In the genomic region with DNA sequence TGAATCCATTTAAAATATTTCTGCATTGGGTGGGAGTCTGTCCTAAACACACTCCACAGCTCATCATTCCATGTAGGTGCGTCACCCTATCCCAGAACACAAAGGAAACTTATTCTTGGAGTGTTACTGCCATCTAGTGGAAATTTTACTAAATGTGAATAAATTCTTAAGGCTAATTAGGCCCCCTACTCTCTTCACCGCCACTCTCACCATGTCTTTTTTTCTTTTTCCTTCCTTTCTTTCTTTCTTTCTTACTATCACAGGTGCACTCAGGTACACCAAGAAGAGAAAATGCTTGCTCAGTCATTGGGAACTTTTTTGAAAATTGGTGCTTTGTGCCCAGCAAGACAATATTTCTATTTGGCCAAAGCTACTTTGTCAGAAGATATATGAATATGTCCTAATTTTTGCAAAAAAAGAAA, we compare ENCODE assay signal across 8 cellular contexts. TPM values are rescaled to one million over a fixed set of nuclear protein-coding genes. Genes with fewer than 3 reads are reported as not detected.
A peak's percentile ranks its signal among the peaks of the same experiment; 100 is the strongest.
DNase-seq lines count a peak whose midpoint lies in the region; ATAC-seq and TF ChIP-seq lines count a peak whose summit lies in the region.

No MANE protein-coding gene starts in this region.

- no peak overlapping the region for H2AK9ac ChIP-seq in IMR-90 (replicated peaks; ENCODE audit: low read depth, low read length, poor library complexity)

- POLR2A ChIA-PET in IMR-90 (lab: Charles Lee; ENCODE audit: unreplicated experiment) (no interaction called here), OCI-LY7 (lab: Charles Lee) (interaction anchor here (0.7 kb wide), 1 partner anchor 62 kb away, joined by 4 read pairs; no protein-coding TSS in a partner anchor)

- no peak for TF ChIP-seq POLR2A in IMR-90 (IDR thresholded peaks at IDR 0.05; ENCODE audit: low read depth, low read length)

- no peaks in the 10 kb centered on the region for H3K79me2 ChIP-seq in OCI-LY7 (ENCODE audit: insufficient read depth, low read depth, low read length)

- H2BK120ac ChIP-seq in IMR-90 (ENCODE audit: low read depth, low read length) = peak overlapping the region; percentile 78

- no peaks in the 10 kb centered on the region for H4K20me1 ChIP-seq in IMR-90 (ENCODE audit: insufficient read depth, low read length)
- no peaks in the 10 kb centered on the region for H4K20me1 ChIP-seq in OCI-LY7 (ENCODE audit: insufficient read depth, low read length)

- no peak overlapping the region for H3K23ac ChIP-seq in IMR-90 (ENCODE audit: low read depth, low read length)

- no peak overlapping the region for H2AFZ ChIP-seq in IMR-90 (replicated peaks; ENCODE audit: low read length, poor library complexity)
- H2AFZ ChIP-seq in OCI-LY7 (ENCODE audit: low read length) = no peak overlapping the region

- DNase-seq in NOMO-1 (lab: John Stamatoyannopoulos, UW; ENCODE audit: unreplicated experiment in 2 of 2) = peak; percentile 27 to 49
- no peak for DNase-seq in NOMO-1 treated with dmso at 0.1 percent for 144 hours (lab: John Stamatoyannopoulos, UW; ENCODE audit: unreplicated experiment)
- peak; percentile 88 for DNase-seq in IMR-90
- DNase-seq in OCI-LY7 (ENCODE audit: low spot score) = peak; percentile 60
- DNase-seq in dorsolateral prefrontal cortex = no peak
- DNase-seq in lung (ENCODE audit: low spot score) = no peak
- no peak for DNase-seq in mesenteric fat pad (ENCODE audit: low spot score)

- in situ Hi-C loops in IMR-90 (cut with MboI; ENCODE audit: low sequenced_read_pairs) = loop anchor here (5.0 to 25.0 kb wide), 5 partner anchors 162 to 1781 kb away; a partner anchor contains a TSS

- no peaks in the 10 kb centered on the region for H3K9me3 ChIP-seq in IMR-90 (ENCODE audit: control insufficient read depth, insufficient read depth, low read length)
- H3K9me3 ChIP-seq in OCI-LY7 (ENCODE audit: low read length) = no peaks in the 10 kb centered on the region
- H3K9me3 ChIP-seq in lung (ENCODE audit: control insufficient read depth in 2 of 2, insufficient read depth in 1 of 2, low read length in 1 of 2) = no peaks in the 10 kb centered on the region

- H3K27me3 ChIP-seq in IMR-90 (ENCODE audit: control insufficient read depth, insufficient read depth, low read length) (no peaks in the 10 kb centered on the region), dorsolateral prefrontal cortex (no peaks in the 10 kb centered on the region), lung (ENCODE audit: control insufficient read depth, insufficient read depth) (no peaks in the 10 kb centered on the region)

- H3K14ac ChIP-seq in IMR-90 (replicated peaks; ENCODE audit: low read depth, low read length) = no peak overlapping the region

- peak overlapping the region; percentile 51; the same call in 1 of the 2 replicates for H3K4me2 ChIP-seq in IMR-90 (ENCODE audit: low read depth, low read length)
- H3K4me2 ChIP-seq in OCI-LY7 (ENCODE audit: low read length) = no peak overlapping the region

- H3K9ac ChIP-seq in IMR-90 (ENCODE audit: low read depth, low read length) = peak overlapping the region; percentile 67; the same call in 1 of the 2 replicates

- H2BK5ac ChIP-seq in IMR-90 (ENCODE audit: low read depth, low read length, poor library complexity, severe bottlenecking) = peak overlapping the region; percentile 86

- no peaks in the 10 kb centered on the region for H3K9me2 ChIP-seq in OCI-LY7 (ENCODE audit: insufficient read depth, low read length)

- peak overlapping the region; percentile 44 for H3K27ac ChIP-seq in IMR-90 (ENCODE audit: insufficient read depth, low read length)
- no peak overlapping the region for H3K27ac ChIP-seq in OCI-LY7 (ENCODE audit: low read depth, low read length, poor library complexity, severe bottlenecking)
- no peak overlapping the region for H3K27ac ChIP-seq in dorsolateral prefrontal cortex
- H3K27ac ChIP-seq in lung (ENCODE audit: low read depth in 1 of 2, low read length in 1 of 2) = no peak overlapping the region

- H4K91ac ChIP-seq in IMR-90 (ENCODE audit: insufficient read depth, low read depth, low read length) = peak overlapping the region; percentile 74; the same call in 1 of the 2 replicates

- no peaks in the 10 kb centered on the region for H3K79me1 ChIP-seq in IMR-90 (ENCODE audit: low read depth in 1 of 2, low read length in 2 of 2)

- CTCF ChIA-PET in IMR-90 (lab: Yijun Ruan, JAX) (interaction anchor here (0.6 to 1.7 kb wide), 7 partner anchors 11 to 1179 kb away, joined by 3 to 4 read pairs (median 4); no protein-coding TSS in a partner anchor), OCI-LY7 (lab: Charles Lee; ENCODE audit: unreplicated experiment) (no interaction called here)

- TF ChIP-seq CTCF in IMR-90 (conservative IDR thresholded peaks at IDR 0.05; ENCODE audit: low read depth, low read length) (peak; percentile 60), OCI-LY7 (conservative IDR thresholded peaks at IDR 0.05; ENCODE audit: low read length) (peak; percentile 80), dorsolateral prefrontal cortex (IDR thresholded peaks at IDR 0.05 in 54 of 56, conservative IDR thresholded peaks at IDR 0.05 in 2 of 56; ENCODE audit: low read depth in 1 of 56, partially characterized antibody in 56 of 56) (peak; percentile 49 to 91 (median 74)), lung (IDR thresholded peaks at IDR 0.05; ENCODE audit: control extremely low read depth, extremely low read depth) (no peak)

- H2BK20ac ChIP-seq in IMR-90 (ENCODE audit: low read depth, low read length) = peak overlapping the region; percentile 77; the same call in 1 of the 2 replicates

- H3K56ac ChIP-seq in IMR-90 (ENCODE audit: extremely low read depth, insufficient read depth, low read length) = no peak overlapping the region

- no peak overlapping the region for H3K4me3 ChIP-seq in IMR-90 (ENCODE audit: insufficient read depth, low read depth, low read length)
- no peak overlapping the region for H3K4me3 ChIP-seq in OCI-LY7 (ENCODE audit: low read depth, low read length, poor library complexity, severe bottlenecking)
- peak overlapping the region in 1 of 59 donors; percentile 3 for H3K4me3 ChIP-seq in dorsolateral prefrontal cortex
- no peak overlapping the region for H3K4me3 ChIP-seq in lung

- peaks cover 5% of the 10 kb centered on the region; the same call in 1 of the 2 replicates for H3K9me1 ChIP-seq in IMR-90 (ENCODE audit: insufficient read depth, low read length)

- peak; percentile 86 for ATAC-seq in IMR-90 (ENCODE audit: low read depth)
- ATAC-seq in lung (ENCODE audit: insufficient read depth, low FRiP score) = peak; percentile 82
- no peak for ATAC-seq in GM21528 (IDR thresholded peaks at IDR 0.05; ENCODE audit: low FRiP score, unreplicated experiment)

- no CpG with 5 or more reads among the region's 2 CpGs for whole genome bisulfite sequencing in IMR-90 (ENCODE audit: extremely low coverage in 2 of 2, insufficient read length in 1 of 2), 2 experiments
- 4 to 8% methylated on average over 2 of the region's 2 CpGs for whole genome bisulfite sequencing in lung, 2 donors

- H4K8ac ChIP-seq in IMR-90 (ENCODE audit: low read depth in 2 of 2, low read length in 2 of 2) = peak overlapping the region in 1 of 2 experiments; percentile 84; a peak in 2 of 4 replicates

- BruUV-seq in IMR-90 (replicated peaks; lab: Mats Ljungman, UMichigan) = no TSS peak
- BruUV-seq in OCI-LY7 (replicated peaks; lab: Mats Ljungman, UMichigan) = no TSS peak

- H2BK15ac ChIP-seq in IMR-90 (ENCODE audit: low read depth, low read length) = 0 out of 3 replicates have a peak overlapping the region, but pooled peaks have one; percentile 55

- H3K36me3 ChIP-seq in IMR-90 (ENCODE audit: control insufficient read depth, insufficient read depth, low read length) = no peaks in the 10 kb centered on the region
- no peaks in the 10 kb centered on the region for H3K36me3 ChIP-seq in OCI-LY7 (ENCODE audit: insufficient read depth, low read length)
- no peaks in the 10 kb centered on the region for H3K36me3 ChIP-seq in lung (ENCODE audit: control insufficient read depth in 2 of 2, insufficient read depth in 2 of 2, low read length in 2 of 2)

- peak overlapping the region; percentile 74 for H3K18ac ChIP-seq in IMR-90 (ENCODE audit: low read depth, low read length)

- intact Hi-C loops in IMR-90 (cut with micrococcal nuclease) = loop anchor here (1.0 to 10.0 kb wide), 4 partner anchors 271 to 1501 kb away; a partner anchor contains a TSS
- intact Hi-C loops in OCI-LY7 (cut with micrococcal nuclease; ENCODE audit: unreplicated experiment) = loop anchor here (10.0 kb wide), 1 partner anchor 1281 kb away; no protein-coding TSS in a partner anchor
- intact Hi-C loops in dorsolateral prefrontal cortex (cut with DNase I) = loop anchor here in 1 of 2 donors (10.0 kb wide), 2 partner anchors 261 to 1191 kb away; no protein-coding TSS in a partner anchor

- peak; percentile 83 for TF ChIP-seq RAD21 in IMR-90 (IDR thresholded peaks at IDR 0.05; ENCODE audit: low read length)

- H3K4me1 ChIP-seq in IMR-90 (ENCODE audit: control insufficient read depth, insufficient read depth, low read length) (no peaks in the 10 kb centered on the region; the same call in 1 of the 2 replicates), OCI-LY7 (ENCODE audit: insufficient read depth, low read length, poor library complexity, severe bottlenecking) (no peaks in the 10 kb centered on the region), lung (ENCODE audit: control insufficient read depth in 2 of 2, insufficient read depth in 2 of 2, low read length in 2 of 2) (peaks cover 0 to 2% of the 10 kb centered on the region in 2 donors)

- no peak overlapping the region for H2AK5ac ChIP-seq in IMR-90 (ENCODE audit: low read depth, low read length)

- peak overlapping the region; percentile 72; the same call in 1 of the 2 replicates for H4K5ac ChIP-seq in IMR-90 (ENCODE audit: low read depth, low read length)

- dilution Hi-C loops in IMR-90 (cut with HindIII; ENCODE audit: low sequenced_read_pairs, unreplicated experiment) = no loop called here

- no peak overlapping the region for H3K4ac ChIP-seq in IMR-90 (ENCODE audit: low read depth, low read length)

RNA-seq across cellular contexts. Expression of a gene that starts 26.4 kb away (rescaled TPM):
- total RNA-seq in IMR-90 (2012; rRNA removed) (0.54 and 0.56 TPM in 2 replicates), OCI-LY7 (2022) (not detected in 2 replicates), dorsolateral prefrontal cortex (10 to 100 TPM in 92 of 120 experiments, 1 to 10 TPM in 28; 4.0 to 24.3 (median 11.9) TPM), lung (10 to 100 TPM in 1 of 2 donors, 1 to 10 TPM in 1; 4.1 to 23.1 TPM), mesenteric fat pad (31.5 TPM)
- polyA plus RNA-seq in IMR-90 (2012; rRNA removed) (0.09 and 0.12 TPM in 2 replicates), lung (1 to 10 TPM; 1.6 to 2.4 TPM)
- 0.02 TPM in 2 replicates for polyA plus RNA-seq in IMR-90 (2012; cell fraction: cytosol; rRNA removed)
- polyA plus RNA-seq in IMR-90 (2012; cell fraction: nucleus; rRNA removed; ENCODE audit: low replicate concordance) = 0.11 and 0.94 TPM in 2 replicates
- not detected in 2 replicates for total RNA-seq in OCI-LY7 (2014; rRNA removed; shearing (Covaris generic))

RNA-seq across cellular contexts. Expression of a gene that starts 36.5 kb away (rescaled TPM):
- total RNA-seq in IMR-90 (2012; rRNA removed) = under 0.01 TPM in 1 of 2 replicates, not detected in the other
- polyA plus RNA-seq in IMR-90 (2012; rRNA removed) = not detected in 2 replicates
- 0.03 TPM in 1 of 2 replicates, not detected in the other for polyA plus RNA-seq in IMR-90 (2012; cell fraction: cytosol; rRNA removed)
- polyA plus RNA-seq in IMR-90 (2012; cell fraction: nucleus; rRNA removed; ENCODE audit: low replicate concordance) = not detected in 2 replicates
- not detected in 2 replicates for total RNA-seq in OCI-LY7 (2014; rRNA removed; shearing (Covaris generic))
- total RNA-seq in OCI-LY7 (2022) = not detected in 2 replicates
- 1 to 10 TPM in 115 of 120 experiments, under 1 TPM in 5; 0.56 to 5.9 (median 2.9) TPM for total RNA-seq in dorsolateral prefrontal cortex
- 1 to 10 TPM; 5.9 to 6.6 TPM for total RNA-seq in lung
- polyA plus RNA-seq in lung = 1 to 10 TPM; 3.5 to 4.5 TPM
- total RNA-seq in mesenteric fat pad = 1.7 TPM

Comparison
In these comparisons a context has a peak if more than half of its experiments do, and no peak if none do; other contexts are left out.
1. DNase-seq: peak in NOMO-1 (2 of 2), IMR-90 (single experiment) and OCI-LY7 (single experiment); none in NOMO-1 treated with dmso at 0.1 percent for 144 hours (single experiment), dorsolateral prefrontal cortex (0 of 10), lung (single experiment) and mesenteric fat pad (single experiment).